20 cellular contexts compared by ENCODE assay signal in genomic region chr6:116560130-116560529, GRCh38. TPM values are rescaled to one million over a fixed set of nuclear protein-coding genes. Genes with fewer than 3 reads are reported as not detected.
A peak's percentile ranks its signal among the peaks of the same experiment; 100 is the strongest.
DNase-seq lines count a peak whose midpoint lies in the region; ATAC-seq, FAIRE-seq and TF ChIP-seq lines count a peak whose summit lies in the region.
"Had no signal": no experiment of that assay in that cellular context is flagged by ENCODE, and none has a peak within 500 bp of the region (broad histone marks: within the 10 kb centered on the region; RNA-seq: fewer than 3 reads in every experiment).

No MANE protein-coding gene starts in this region.

- POLR2A ChIA-PET in HepG2 (lab: Yijun Ruan, JAX): interaction anchor here (1.2 to 1.3 kb wide), 2 partner anchors 10 to 11 kb away, joined by 3 read pairs; partner anchors contain the start of gene RWDD1
- POLR2A ChIA-PET in PC-9 (lab: Charles Lee; ENCODE audit: unreplicated experiment): no interaction called here

- intact Hi-C loops in HepG2 (cut with micrococcal nuclease; ENCODE audit: unreplicated experiment) (no loop called here), right lobe of liver (cut with DNase I) (no loop called here), PC-9 (cut with micrococcal nuclease; ENCODE audit: unreplicated experiment) (loop anchor here (10.0 kb wide), 1 partner anchor 185 kb away; the partner anchor contains the start of gene DSE)

- no peak for FAIRE-seq in HepG2 (lab: Jason Lieb, UNC)
- no peak for FAIRE-seq in D721Med (lab: Jason Lieb, UNC)
- FAIRE-seq: H1 had no signal

- TF ChIP-seq EP300 in HepG2 (IDR thresholded peaks at IDR 0.05; ENCODE audit: low read depth in 2 of 2, low read length in 2 of 2): no peak
- no peak for TF ChIP-seq EP300 in HepG2 (CRISPR knock-in tag; IDR thresholded peaks at IDR 0.05; ENCODE audit: borderline replicate concordance)

- TF ChIP-seq CTCF in HepG2 (CRISPR knock-in tag; IDR thresholded peaks at IDR 0.05) (no peak), right lobe of liver (IDR thresholded peaks at IDR 0.05) (no peak), PC-9 (conservative IDR thresholded peaks at IDR 0.05) (0 out of 2 replicates have a peak, but pooled peaks have one; percentile 18), parathyroid adenoma (IDR thresholded peaks at IDR 0.05) (no peak), D721Med (IDR thresholded peaks at IDR 0.05; ENCODE audit: insufficient read depth, missing control alignments) (no peak)

- no peaks in the 10 kb centered on the region for H3K9me3 ChIP-seq in HepG2 (ENCODE audit: low read length)
- H3K9me3 ChIP-seq in right lobe of liver: no peaks in the 10 kb centered on the region
- no peaks in the 10 kb centered on the region for H3K9me3 ChIP-seq in PC-9 (ENCODE audit: insufficient read depth, low read depth)
- no peaks in the 10 kb centered on the region for H3K9me3 ChIP-seq in parathyroid adenoma (ENCODE audit: control insufficient read depth, low read length)
- H3K9me3 ChIP-seq: BLaER1 had no signal

- no peaks in the 10 kb centered on the region for H4K20me1 ChIP-seq in HepG2 (ENCODE audit: insufficient read depth, low read length)
- no peaks in the 10 kb centered on the region for H4K20me1 ChIP-seq in PC-9 (ENCODE audit: insufficient read depth)
- H4K20me1 ChIP-seq: BLaER1 had no signal

- ATAC-seq in HepG2 (no peak), right lobe of liver (no peak)

- WGBS in HepG2 (ENCODE audit: low lambda C conversion rate): under 1% methylated on average over 2 of the region's 2 CpGs
- 65% methylated on average over 2 of the region's 2 CpGs for WGBS in right lobe of liver (ENCODE audit: insufficient coverage, low coverage, low lambda C conversion rate, missing lambda C conversion rate)

- peaks cover 11% of the 10 kb centered on the region; the same call in 1 of the 2 replicates for H3F3A ChIP-seq in PC-9 (ENCODE audit: insufficient read depth, low read depth)

- H3K4me1 ChIP-seq in HepG2 (ENCODE audit: insufficient read depth, low read length) (peaks cover 23% of the 10 kb centered on the region), right lobe of liver (peaks cover 0 to 11% (median 0%) of the 10 kb centered on the region in 4 donors), PC-9 (replicated peaks; ENCODE audit: insufficient read depth) (peaks cover 14% of the 10 kb centered on the region; the same call in 1 of the 2 replicates), parathyroid adenoma (peaks cover 55% of the 10 kb centered on the region)
- H3K4me1 ChIP-seq: BLaER1 had no signal

- TF ChIP-seq POLR2A in HepG2 (IDR thresholded peaks at IDR 0.05; ENCODE audit: insufficient read depth in 1 of 2, low read depth in 2 of 2, low read length in 2 of 2): no peak
- TF ChIP-seq POLR2A in right lobe of liver (IDR thresholded peaks at IDR 0.05): no peak

- TF ChIP-seq RAD21 in HepG2 (CRISPR knock-in tag; IDR thresholded peaks at IDR 0.05): no peak

- H3K4me2 ChIP-seq in HepG2 (ENCODE audit: low read depth, low read length) (no peak overlapping the region), PC-9 (no peak overlapping the region), parathyroid adenoma (ENCODE audit: low read length) (no peak overlapping the region)
- H3K4me2 ChIP-seq: BLaER1 had no signal

- H2AFZ ChIP-seq in HepG2 (ENCODE audit: low read length) (no peak overlapping the region), PC-9 (no peak overlapping the region), parathyroid adenoma (peak overlapping the region; percentile 17)

- H3K79me2 ChIP-seq in HepG2 (ENCODE audit: insufficient read depth, low read length) (no peaks in the 10 kb centered on the region), PC-9 (ENCODE audit: low read depth) (no peaks in the 10 kb centered on the region), parathyroid adenoma (no peaks in the 10 kb centered on the region)

- H3K27me3 ChIP-seq in HepG2 (ENCODE audit: control insufficient read depth in 1 of 2, insufficient read depth in 2 of 2, low read length in 2 of 2) (no peaks in the 10 kb centered on the region; a peak in 3 of 5 replicates), right lobe of liver (no peaks in the 10 kb centered on the region), PC-9 (ENCODE audit: insufficient read depth, low read depth) (no peaks in the 10 kb centered on the region), parathyroid adenoma (ENCODE audit: control insufficient read depth, insufficient read depth, low read length) (no peaks in the 10 kb centered on the region)

- in situ Hi-C loops in HepG2 (cut with HindIII; ENCODE audit: extremely low pct_ligation_motif_present, low pct_unique_long_range_greater_than_20kb): loop anchor here (10.0 kb wide), 1 partner anchor 285 kb away; the partner anchor contains the start of gene TSPYL1

- H3K27ac ChIP-seq in HepG2 (ENCODE audit: extremely low read length, insufficient read depth, low read length) (no peak overlapping the region), right lobe of liver (no peak overlapping the region), PC-9 (no peak overlapping the region), parathyroid adenoma (peak overlapping the region; percentile 89)
- H3K27ac ChIP-seq: BLaER1, HL-60 had no signal

- H3K4me3 ChIP-seq in HepG2 (replicated peaks in 1 of 3; ENCODE audit: insufficient read depth in 1 of 3, low read depth in 2 of 3, low read length in 3 of 3) (no peak overlapping the region), right lobe of liver (no peak overlapping the region), PC-9 (no peak overlapping the region), parathyroid adenoma (ENCODE audit: low read depth, low read length) (no peak overlapping the region)
- H3K4me3 ChIP-seq: BLaER1 had no signal

- H3K9me2 ChIP-seq in PC-9 (ENCODE audit: insufficient read depth): no peaks in the 10 kb centered on the region; the same call in 1 of the 2 replicates

- no peak for DNase-seq in HepG2 (ENCODE audit: low spot score)
- no peak for DNase-seq in right lobe of liver
- no peak for DNase-seq in PC-9
- DNase-seq in NCI-H774 (lab: John Stamatoyannopoulos, UW): no peak
- no peak for DNase-seq in D721Med (ENCODE audit: insufficient read length, low spot score)
- DNase-seq: 8988T; CD4-positive, alpha-beta memory T cell; DMS79 treated with DMSO at 0.1 percent for 48 hours; GF-D8; H9; KBM-7 had no signal

- BruUV-seq in HepG2 (replicated peaks; lab: Mats Ljungman, UMichigan) (no TSS peak), PC-9 (replicated peaks; lab: Mats Ljungman, UMichigan) (no TSS peak)

- no peak overlapping the region for H3K9ac ChIP-seq in HepG2 (ENCODE audit: insufficient read depth, low read depth, low read length)
- no peak overlapping the region for H3K9ac ChIP-seq in parathyroid adenoma
- H3K9ac ChIP-seq: BLaER1 had no signal

- H3K36me3 ChIP-seq in HepG2 (replicated peaks in 1 of 2; ENCODE audit: control insufficient read depth in 1 of 2, insufficient read depth in 2 of 2, low read length in 2 of 2) (no peaks in the 10 kb centered on the region), right lobe of liver (no peaks in the 10 kb centered on the region), PC-9 (ENCODE audit: low read depth) (no peaks in the 10 kb centered on the region), parathyroid adenoma (ENCODE audit: control insufficient read depth, insufficient read depth, low read length) (no peaks in the 10 kb centered on the region)
- H3K36me3 ChIP-seq: BLaER1 had no signal

- CTCF ChIA-PET in HepG2 (lab: Yijun Ruan, JAX; ENCODE audit: low intra/inter-chr PET ratio, low total read pairs): interaction anchor here (2.0 to 3.7 kb wide), 3 partner anchors 24 to 343 kb away, joined by 10 to 43 read pairs (median 11); no protein-coding TSS in a partner anchor
- CTCF ChIA-PET in PC-9 (lab: Charles Lee): interaction anchor here (0.6 to 1.2 kb wide), 4 partner anchors 11 to 636 kb away, joined by 3 to 9 read pairs (median 4); partner anchors contain the start of gene RWDD1

RNA-seq across cellular contexts. Expression of gene CALHM4, which starts 6.6 kb away (rescaled TPM):
- total RNA-seq in HepG2 (2016; rRNA removed; fragmentation: Illumina TruSeq; extraction: Trizol): not detected in 2 replicates
- not detected in 2 replicates for total RNA-seq in HepG2 (2016; cell fraction: cytosol; rRNA removed; fragmentation: Illumina TruSeq; extraction: Trizol; ENCODE audit: low read depth)
- total RNA-seq in HepG2 (2016; cell fraction: insoluble cytoplasmic fraction; rRNA removed; fragmentation: Illumina TruSeq; extraction: Trizol): not detected in 2 replicates
- not detected in 2 replicates for total RNA-seq in HepG2 (2016; cell fraction: membrane; rRNA removed; fragmentation: Illumina TruSeq; extraction: Trizol)
- total RNA-seq in HepG2 (2016; cell fraction: nucleus; rRNA removed; fragmentation: Illumina TruSeq; extraction: Trizol): not detected in 2 replicates
- polyA plus RNA-seq in HepG2 (2011; rRNA removed): not detected in 2 replicates
- 0.05 TPM in 2 replicates for polyA plus RNA-seq in HepG2 (2011; cell fraction: cytosol; rRNA removed)
- not detected in 2 replicates for polyA plus RNA-seq in HepG2 (2011; cell fraction: nucleus; rRNA removed)
- polyA plus RNA-seq in HepG2 (2012): 0.44 TPM in 1 of 2 replicates, not detected in the other
- not detected in 2 replicates for polyA plus RNA-seq in HepG2 (2016; cell fraction: cytosol; fragmentation: Illumina TruSeq; extraction: Trizol; ENCODE audit: low read depth)
- not detected in 2 replicates for polyA plus RNA-seq in HepG2 (2016; cell fraction: insoluble cytoplasmic fraction; fragmentation: Illumina TruSeq; extraction: Trizol; ENCODE audit: low read depth)
- polyA plus RNA-seq in HepG2 (2016; cell fraction: membrane; fragmentation: Illumina TruSeq; extraction: Trizol; ENCODE audit: low read depth): not detected in 2 replicates
- polyA plus RNA-seq in HepG2 (2016; cell fraction: nucleus; fragmentation: Illumina TruSeq; extraction: Trizol; ENCODE audit: insufficient read depth, low read depth): not detected in 2 replicates
- polyA minus RNA-seq in HepG2 (2011; rRNA and poly(A)+ RNA removed; ENCODE audit: low replicate concordance): 0.28 TPM in 1 of 2 replicates, not detected in the other
- not detected in 2 replicates for polyA minus RNA-seq in HepG2 (2011; cell fraction: cytosol; rRNA and poly(A)+ RNA removed)
- not detected in 2 replicates for polyA minus RNA-seq in HepG2 (2011; cell fraction: nucleus; rRNA and poly(A)+ RNA removed)
- not detected for total RNA-seq in right lobe of liver
- total RNA-seq in PC-9 (2021): not detected in 2 replicates
- total RNA-seq: A673; CD4-positive, alpha-beta memory T cell; H1; H9; HT1080 had no signal
- polyA plus RNA-seq: AG04450; CD14-positive monocyte; CD4-positive, alpha-beta memory T cell; H1; IgD-negative memory B cell had no signal

RNA-seq across cellular contexts. Expression of gene RWDD1, which starts 11.2 kb away (rescaled TPM):
- total RNA-seq in HepG2 (2016; rRNA removed; fragmentation: Illumina TruSeq; extraction: Trizol) (67.1 and 90.5 TPM in 2 replicates), right lobe of liver (10 to 100 TPM; 14.8 to 22.1 (median 21.2) TPM), PC-9 (2021) (21.5 and 22.9 TPM in 2 replicates)
- 105 and 125 TPM in 2 replicates for total RNA-seq in HepG2 (2016; cell fraction: cytosol; rRNA removed; fragmentation: Illumina TruSeq; extraction: Trizol; ENCODE audit: low read depth)
- 63.5 and 89.9 TPM in 2 replicates for total RNA-seq in HepG2 (2016; cell fraction: insoluble cytoplasmic fraction; rRNA removed; fragmentation: Illumina TruSeq; extraction: Trizol)
- 130 and 134 TPM in 2 replicates for total RNA-seq in HepG2 (2016; cell fraction: membrane; rRNA removed; fragmentation: Illumina TruSeq; extraction: Trizol)
- 31.8 and 32.2 TPM in 2 replicates for total RNA-seq in HepG2 (2016; cell fraction: nucleus; rRNA removed; fragmentation: Illumina TruSeq; extraction: Trizol)
- polyA plus RNA-seq in HepG2 (2011; rRNA removed): 20.9 and 27.4 TPM in 2 replicates
- 15.5 and 18.4 TPM in 2 replicates for polyA plus RNA-seq in HepG2 (2011; cell fraction: cytosol; rRNA removed)
- 4.1 and 4.9 TPM in 2 replicates for polyA plus RNA-seq in HepG2 (2011; cell fraction: nucleus; rRNA removed)
- polyA plus RNA-seq in HepG2 (2012): 36.7 and 37.0 TPM in 2 replicates
- polyA plus RNA-seq in HepG2 (2016; cell fraction: cytosol; fragmentation: Illumina TruSeq; extraction: Trizol; ENCODE audit: low read depth): 175 and 218 TPM in 2 replicates
- polyA plus RNA-seq in HepG2 (2016; cell fraction: insoluble cytoplasmic fraction; fragmentation: Illumina TruSeq; extraction: Trizol; ENCODE audit: low read depth): 130 and 131 TPM in 2 replicates
- 166 and 180 TPM in 2 replicates for polyA plus RNA-seq in HepG2 (2016; cell fraction: membrane; fragmentation: Illumina TruSeq; extraction: Trizol; ENCODE audit: low read depth)
- polyA plus RNA-seq in HepG2 (2016; cell fraction: nucleus; fragmentation: Illumina TruSeq; extraction: Trizol; ENCODE audit: insufficient read depth, low read depth): 53.5 and 59.6 TPM in 2 replicates
- polyA minus RNA-seq in HepG2 (2011; rRNA and poly(A)+ RNA removed; ENCODE audit: low replicate concordance): 8.1 and 8.3 TPM in 2 replicates
- 8.3 and 9.7 TPM in 2 replicates for polyA minus RNA-seq in HepG2 (2011; cell fraction: cytosol; rRNA and poly(A)+ RNA removed)
- polyA minus RNA-seq in HepG2 (2011; cell fraction: nucleus; rRNA and poly(A)+ RNA removed): 8.8 and 13.2 TPM in 2 replicates

RNA-seq across cellular contexts. Expression of gene TRAPPC3L, which starts 14.6 kb away (rescaled TPM):
- total RNA-seq in HepG2 (2016; rRNA removed; fragmentation: Illumina TruSeq; extraction: Trizol) (not detected in 2 replicates), right lobe of liver (under 1 TPM in 2 of 6 experiments, not detected in 4; 0.12 to 0.17 TPM), PC-9 (2021) (not detected in 2 replicates)
- not detected in 2 replicates for total RNA-seq in HepG2 (2016; cell fraction: cytosol; rRNA removed; fragmentation: Illumina TruSeq; extraction: Trizol; ENCODE audit: low read depth)
- not detected in 2 replicates for total RNA-seq in HepG2 (2016; cell fraction: insoluble cytoplasmic fraction; rRNA removed; fragmentation: Illumina TruSeq; extraction: Trizol)
- not detected in 2 replicates for total RNA-seq in HepG2 (2016; cell fraction: membrane; rRNA removed; fragmentation: Illumina TruSeq; extraction: Trizol)
- total RNA-seq in HepG2 (2016; cell fraction: nucleus; rRNA removed; fragmentation: Illumina TruSeq; extraction: Trizol): not detected in 2 replicates
- not detected in 2 replicates for polyA plus RNA-seq in HepG2 (2011; rRNA removed)
- not detected in 2 replicates for polyA plus RNA-seq in HepG2 (2011; cell fraction: cytosol; rRNA removed)
- polyA plus RNA-seq in HepG2 (2011; cell fraction: nucleus; rRNA removed): not detected in 2 replicates
- not detected in 2 replicates for polyA plus RNA-seq in HepG2 (2012)
- polyA plus RNA-seq in HepG2 (2016; cell fraction: cytosol; fragmentation: Illumina TruSeq; extraction: Trizol; ENCODE audit: low read depth): not detected in 2 replicates
- not detected in 2 replicates for polyA plus RNA-seq in HepG2 (2016; cell fraction: insoluble cytoplasmic fraction; fragmentation: Illumina TruSeq; extraction: Trizol; ENCODE audit: low read depth)
- polyA plus RNA-seq in HepG2 (2016; cell fraction: membrane; fragmentation: Illumina TruSeq; extraction: Trizol; ENCODE audit: low read depth): not detected in 2 replicates
- not detected in 2 replicates for polyA plus RNA-seq in HepG2 (2016; cell fraction: nucleus; fragmentation: Illumina TruSeq; extraction: Trizol; ENCODE audit: insufficient read depth, low read depth)
- 2.7 TPM in 1 of 2 replicates, not detected in the other for polyA minus RNA-seq in HepG2 (2011; rRNA and poly(A)+ RNA removed; ENCODE audit: low replicate concordance)
- polyA minus RNA-seq in HepG2 (2011; cell fraction: cytosol; rRNA and poly(A)+ RNA removed): not detected in 2 replicates
- not detected in 2 replicates for polyA minus RNA-seq in HepG2 (2011; cell fraction: nucleus; rRNA and poly(A)+ RNA removed)
- total RNA-seq: A673; CD4-positive, alpha-beta memory T cell; H1; H9 had no signal
- polyA plus RNA-seq: CD4-positive, alpha-beta memory T cell; H1; IgD-negative memory B cell had no signal

RNA-seq across cellular contexts. Expression of gene CALHM5, which starts 48.7 kb away (rescaled TPM):
- total RNA-seq in HepG2 (2016; rRNA removed; fragmentation: Illumina TruSeq; extraction: Trizol): not detected in 2 replicates
- total RNA-seq in HepG2 (2016; cell fraction: cytosol; rRNA removed; fragmentation: Illumina TruSeq; extraction: Trizol; ENCODE audit: low read depth): not detected in 2 replicates
- total RNA-seq in HepG2 (2016; cell fraction: insoluble cytoplasmic fraction; rRNA removed; fragmentation: Illumina TruSeq; extraction: Trizol): not detected in 2 replicates
- not detected in 2 replicates for total RNA-seq in HepG2 (2016; cell fraction: membrane; rRNA removed; fragmentation: Illumina TruSeq; extraction: Trizol)
- total RNA-seq in HepG2 (2016; cell fraction: nucleus; rRNA removed; fragmentation: Illumina TruSeq; extraction: Trizol): not detected in 2 replicates
- not detected in 2 replicates for polyA plus RNA-seq in HepG2 (2011; rRNA removed)
- not detected in 2 replicates for polyA plus RNA-seq in HepG2 (2011; cell fraction: cytosol; rRNA removed)
- polyA plus RNA-seq in HepG2 (2011; cell fraction: nucleus; rRNA removed): not detected in 2 replicates
- polyA plus RNA-seq in HepG2 (2012): not detected in 2 replicates
- not detected in 2 replicates for polyA plus RNA-seq in HepG2 (2016; cell fraction: cytosol; fragmentation: Illumina TruSeq; extraction: Trizol; ENCODE audit: low read depth)
- polyA plus RNA-seq in HepG2 (2016; cell fraction: insoluble cytoplasmic fraction; fragmentation: Illumina TruSeq; extraction: Trizol; ENCODE audit: low read depth): not detected in 2 replicates
- not detected in 2 replicates for polyA plus RNA-seq in HepG2 (2016; cell fraction: membrane; fragmentation: Illumina TruSeq; extraction: Trizol; ENCODE audit: low read depth)
- polyA plus RNA-seq in HepG2 (2016; cell fraction: nucleus; fragmentation: Illumina TruSeq; extraction: Trizol; ENCODE audit: insufficient read depth, low read depth): not detected in 2 replicates
- polyA minus RNA-seq in HepG2 (2011; rRNA and poly(A)+ RNA removed; ENCODE audit: low replicate concordance): not detected in 2 replicates
- not detected in 2 replicates for polyA minus RNA-seq in HepG2 (2011; cell fraction: cytosol; rRNA and poly(A)+ RNA removed)
- polyA minus RNA-seq in HepG2 (2011; cell fraction: nucleus; rRNA and poly(A)+ RNA removed): not detected in 2 replicates
- under 1 TPM; 0.06 to 0.49 (median 0.18) TPM for total RNA-seq in right lobe of liver
- not detected in 2 replicates for total RNA-seq in PC-9 (2021)
- total RNA-seq: CD4-positive, alpha-beta memory T cell had no signal
- polyA plus RNA-seq: CD14-positive monocyte; CD4-positive, alpha-beta memory T cell; IgD-negative memory B cell had no signal

RNA-seq across cellular contexts. Expression of gene RSPH4A, which starts 56.1 kb away (rescaled TPM):
- total RNA-seq in HepG2 (2016; rRNA removed; fragmentation: Illumina TruSeq; extraction: Trizol): 0.14 and 0.40 TPM in 2 replicates
- total RNA-seq in HepG2 (2016; cell fraction: cytosol; rRNA removed; fragmentation: Illumina TruSeq; extraction: Trizol; ENCODE audit: low read depth): 0.09 and 0.20 TPM in 2 replicates
- total RNA-seq in HepG2 (2016; cell fraction: insoluble cytoplasmic fraction; rRNA removed; fragmentation: Illumina TruSeq; extraction: Trizol): 0.27 and 0.41 TPM in 2 replicates
- total RNA-seq in HepG2 (2016; cell fraction: membrane; rRNA removed; fragmentation: Illumina TruSeq; extraction: Trizol): 0.14 and 0.34 TPM in 2 replicates
- 0.75 and 0.78 TPM in 2 replicates for total RNA-seq in HepG2 (2016; cell fraction: nucleus; rRNA removed; fragmentation: Illumina TruSeq; extraction: Trizol)
- 0.08 and 0.24 TPM in 2 replicates for polyA plus RNA-seq in HepG2 (2011; rRNA removed)
- 0.05 and 0.12 TPM in 2 replicates for polyA plus RNA-seq in HepG2 (2011; cell fraction: cytosol; rRNA removed)
- polyA plus RNA-seq in HepG2 (2011; cell fraction: nucleus; rRNA removed): 0.29 and 0.36 TPM in 2 replicates
- polyA plus RNA-seq in HepG2 (2012): 0.04 and 0.24 TPM in 2 replicates
- 0.07 TPM in 1 of 2 replicates, not detected in the other for polyA plus RNA-seq in HepG2 (2016; cell fraction: cytosol; fragmentation: Illumina TruSeq; extraction: Trizol; ENCODE audit: low read depth)
- 0.08 and 0.22 TPM in 2 replicates for polyA plus RNA-seq in HepG2 (2016; cell fraction: insoluble cytoplasmic fraction; fragmentation: Illumina TruSeq; extraction: Trizol; ENCODE audit: low read depth)
- 0.14 and 0.32 TPM in 2 replicates for polyA plus RNA-seq in HepG2 (2016; cell fraction: membrane; fragmentation: Illumina TruSeq; extraction: Trizol; ENCODE audit: low read depth)
- polyA plus RNA-seq in HepG2 (2016; cell fraction: nucleus; fragmentation: Illumina TruSeq; extraction: Trizol; ENCODE audit: insufficient read depth, low read depth): 1.3 and 1.8 TPM in 2 replicates
- polyA minus RNA-seq in HepG2 (2011; rRNA and poly(A)+ RNA removed; ENCODE audit: low replicate concordance): 0.20 TPM in 1 of 2 replicates, not detected in the other
- not detected in 2 replicates for polyA minus RNA-seq in HepG2 (2011; cell fraction: cytosol; rRNA and poly(A)+ RNA removed)
- 0.62 and 1.2 TPM in 2 replicates for polyA minus RNA-seq in HepG2 (2011; cell fraction: nucleus; rRNA and poly(A)+ RNA removed)
- total RNA-seq in right lobe of liver: under 1 TPM in 3 of 6 experiments, not detected in 3; 0.06 to 0.18 (median 0.16) TPM
- total RNA-seq in PC-9 (2021): 0.13 and 0.24 TPM in 2 replicates
- polyA plus RNA-seq: CD14-positive monocyte; CD4-positive, alpha-beta memory T cell; IgD-negative memory B cell had no signal
